In the genomic region with DNA sequence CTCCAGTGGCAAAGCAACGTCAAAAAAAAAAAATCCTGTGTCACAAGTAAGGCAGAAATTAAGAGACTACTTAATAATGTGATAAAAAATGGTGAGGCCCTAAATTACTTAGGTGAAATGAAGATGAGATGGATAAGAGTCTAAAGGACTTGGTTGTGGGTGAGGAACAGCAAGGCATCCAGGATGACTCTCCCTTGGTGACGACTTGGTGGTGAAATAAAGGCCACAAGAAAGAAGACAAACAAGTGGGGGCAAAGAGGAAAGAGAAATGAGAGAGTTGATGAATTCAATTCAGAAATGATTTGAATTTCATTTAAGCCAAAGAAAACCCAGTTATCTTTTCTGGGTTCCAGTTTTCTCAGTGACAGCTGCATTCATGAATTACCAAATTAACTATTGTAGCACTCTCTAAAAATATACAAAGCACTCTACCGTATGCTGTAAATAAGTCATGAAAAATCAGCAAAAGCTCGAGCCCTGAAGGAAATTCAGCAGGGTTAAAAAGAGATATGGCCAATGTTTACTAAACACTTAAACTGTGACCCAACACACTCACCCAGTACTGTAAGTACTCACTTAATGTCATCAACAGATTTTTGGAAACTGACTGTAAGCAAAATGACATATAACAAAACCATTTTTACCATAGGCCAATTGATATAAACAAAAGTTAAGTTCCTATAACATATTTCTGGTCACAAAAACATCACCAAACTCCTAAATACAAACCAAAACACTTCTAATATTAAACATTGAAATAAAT, we compare ENCODE assay signal across 9 cellular contexts. TPM values are rescaled to one million over a fixed set of nuclear protein-coding genes. Genes with fewer than 3 reads are reported as not detected.
DNase-seq lines count a peak whose midpoint lies in the region; ATAC-seq and TF ChIP-seq lines count a peak whose summit lies in the region.
"Had no signal": no experiment of that assay in that cellular context is flagged by ENCODE, and none has a peak within 500 bp of the region (broad histone marks: within the 10 kb centered on the region; RNA-seq: fewer than 3 reads in every experiment).

No MANE protein-coding gene starts in this region.

- peaks cover 47 to 50% of the 10 kb centered on the region in 2 experiments for H3K4me1 Mint-ChIP-seq in H9
- H3K4me1 Mint-ChIP-seq in activated CD4-positive, alpha-beta memory T cell treated with anti-CD3 and anti-CD28 coated beads for 36 hours (ENCODE audit: low read depth), result peaks cover 48% of the 10 kb centered on the region

- H3K79me1 ChIP-seq in H9 (ENCODE audit: insufficient read depth, low read depth, low read length, poor library complexity, severe bottlenecking), result no peaks in the 10 kb centered on the region

- H3K4me3 ChIP-seq in A673 (ENCODE audit: low read depth, low read length, poor library complexity, severe bottlenecking), result peak overlapping the region; percentile 80
- peak overlapping the region; percentile 83 for H3K4me3 ChIP-seq in iPS-20b (ENCODE audit: low read length)

- POLR2A ChIA-PET in A673 (lab: Charles Lee; ENCODE audit: low non-redundant PET), result no interaction called here
- POLR2A ChIA-PET in activated CD4-positive, alpha-beta memory T cell treated with anti-CD3 and anti-CD28 coated beads for 36 hours (lab: Charles Lee), result interaction anchor here (0.7 to 1.7 kb wide), 5 partner anchors 11 to 990 kb away, joined by 3 to 13 read pairs (median 3); no protein-coding TSS in a partner anchor

- H3K27me3 Mint-ChIP-seq in H9 (ENCODE audit: low read depth), result no peaks in the 10 kb centered on the region
- H3K27me3 Mint-ChIP-seq in activated CD4-positive, alpha-beta memory T cell treated with anti-CD3 and anti-CD28 coated beads for 36 hours, result no peaks in the 10 kb centered on the region

- no peak overlapping the region for H3K9ac ChIP-seq in H9 (ENCODE audit: extremely low read depth, insufficient read length, low read length)
- H3K9ac ChIP-seq in iPS-20b (ENCODE audit: low read depth, low read length), result peak overlapping the region; percentile 96; the same call in 1 of the 2 replicates

- H3K4ac ChIP-seq in H9 (ENCODE audit: low read depth, low read length), result no peak overlapping the region

- peaks cover 10% of the 10 kb centered on the region for H3K23me2 ChIP-seq in H9 (ENCODE audit: insufficient read length, low read depth, low read length, poor library complexity, severe bottlenecking)

- peaks cover 21 to 29% (median 24%) of the 10 kb centered on the region in 3 experiments for H3K36me3 Mint-ChIP-seq in H9 (ENCODE audit: insufficient read depth in 1 of 3, low read depth in 3 of 3)
- peaks cover 33% of the 10 kb centered on the region for H3K36me3 Mint-ChIP-seq in activated CD4-positive, alpha-beta memory T cell treated with anti-CD3 and anti-CD28 coated beads for 36 hours

- no peak overlapping the region for H2BK12ac ChIP-seq in H9 (ENCODE audit: insufficient read length, low read depth, low read length)

- no peaks in the 10 kb centered on the region for H4K20me1 ChIP-seq in H9 (ENCODE audit: control insufficient read depth, insufficient read depth, insufficient read length)

- no CpG with 5 or more reads among the region's 4 CpGs for WGBS in H9 (ENCODE audit: extremely low coverage, insufficient read length, low lambda C conversion rate)

- no peaks in the 10 kb centered on the region for H3K9me3 ChIP-seq in A673 (ENCODE audit: low read depth, low read length, poor library complexity, severe bottlenecking)
- no peaks in the 10 kb centered on the region for H3K9me3 ChIP-seq in H9 (ENCODE audit: control insufficient read depth, low read depth, low read length)
- H3K9me3 ChIP-seq in iPS-20b (ENCODE audit: insufficient read depth, low read depth, low read length), result peaks cover 7% of the 10 kb centered on the region; the same call in 1 of the 2 replicates
- H3K9me3 ChIP-seq: vagina had no signal

- H2BK5ac ChIP-seq in H9 (ENCODE audit: insufficient read length, low read length), result no peak overlapping the region

- no peak overlapping the region for H3T11ph ChIP-seq in H9 (ENCODE audit: low read length)

- peak overlapping the region; percentile 86 for H3K4me2 ChIP-seq in H9 (ENCODE audit: insufficient read depth, insufficient read length, low read length)

- no peak overlapping the region for H2BK120ac ChIP-seq in H9 (ENCODE audit: low read depth, low read length, poor library complexity, severe bottlenecking)

- DNase-seq in A673 (ENCODE audit: low spot score), result no peak
- no peak for DNase-seq in H9
- peak; percentile 28 for DNase-seq in activated CD4-positive, alpha-beta memory T cell treated with anti-CD3 and anti-CD28 coated beads for 36 hours
- no peak for DNase-seq in NK-92 (lab: John Stamatoyannopoulos, UW; ENCODE audit: unreplicated experiment)
- no peak for DNase-seq in kidney glomerular epithelial cell (lab: John Stamatoyannopoulos, UW)
- DNase-seq in NCI-H524 treated with DMSO at 0.1 percent for 48 hours (lab: John Stamatoyannopoulos, UW), result no peak

- no peak for ATAC-seq in GM18858 (IDR thresholded peaks at IDR 0.05; ENCODE audit: unreplicated experiment)

- intact Hi-C loops in A673 (cut with micrococcal nuclease; ENCODE audit: unreplicated experiment), result loop anchor here (5.0 kb wide), 2 partner anchors 270 to 460 kb away; partner anchors contain the start of gene TLK1
- intact Hi-C loops in activated CD4-positive, alpha-beta memory T cell treated with anti-CD3 and anti-CD28 coated beads for 36 hours (cut with micrococcal nuclease), result loop anchor here (5.0 kb wide), 3 partner anchors 255 to 415 kb away; partner anchors contain the start of gene DYNC1I2

- H3K4me3 Mint-ChIP-seq in H9, result peak overlapping the region; percentile 76 to 89
- H3K4me3 Mint-ChIP-seq in activated CD4-positive, alpha-beta memory T cell treated with anti-CD3 and anti-CD28 coated beads for 36 hours, result peak overlapping the region; percentile 92

- H2BK20ac ChIP-seq in H9 (ENCODE audit: low read depth, low read length, poor library complexity, severe bottlenecking), result no peak overlapping the region

- peak overlapping the region; percentile 86 to 99 (median 99); a peak in 6 of 7 replicates for H3K27ac Mint-ChIP-seq in H9
- peak overlapping the region; percentile 92 for H3K27ac Mint-ChIP-seq in activated CD4-positive, alpha-beta memory T cell treated with anti-CD3 and anti-CD28 coated beads for 36 hours

- peaks cover 0 to under 1% of the 10 kb centered on the region in 2 experiments; a peak in 2 of 5 replicates for H3K9me3 Mint-ChIP-seq in H9
- peaks cover 18% of the 10 kb centered on the region for H3K9me3 Mint-ChIP-seq in activated CD4-positive, alpha-beta memory T cell treated with anti-CD3 and anti-CD28 coated beads for 36 hours

- H3K4me1 ChIP-seq in A673 (ENCODE audit: insufficient read depth, low read length, poor library complexity, severe bottlenecking), result peaks cover 29% of the 10 kb centered on the region
- peaks cover 2% of the 10 kb centered on the region; the same call in 1 of the 2 replicates for H3K4me1 ChIP-seq in H9 (ENCODE audit: insufficient read depth, low read length)
- H3K4me1 ChIP-seq in iPS-20b (ENCODE audit: insufficient read depth, low read length), result peaks cover 26% of the 10 kb centered on the region

- H2BK15ac ChIP-seq in H9 (ENCODE audit: low read depth, low read length), result no peak overlapping the region

- H2AK5ac ChIP-seq in H9 (ENCODE audit: insufficient read length, low read length), result no peak overlapping the region

- H3K79me2 ChIP-seq in H9 (ENCODE audit: insufficient read depth, low read length), result peaks cover 2% of the 10 kb centered on the region; the same call in 1 of the 2 replicates

- CTCF ChIA-PET in A673 (lab: Charles Lee), result interaction anchor here (0.7 kb wide), 1 partner anchor 164 kb away, joined by 3 read pairs; no protein-coding TSS in a partner anchor
- CTCF ChIA-PET in activated CD4-positive, alpha-beta memory T cell treated with anti-CD3 and anti-CD28 coated beads for 36 hours (lab: Charles Lee), result interaction anchor here (1.3 to 3.2 kb wide), 4 partner anchors 10 to 503 kb away, joined by 3 to 13 read pairs (median 9); partner anchors contain the start of gene GORASP2

- H3K36me3 ChIP-seq in A673 (ENCODE audit: insufficient read depth, low read length, poor library complexity, severe bottlenecking) (peaks cover 18% of the 10 kb centered on the region), iPS-20b (ENCODE audit: insufficient read depth, low read depth, low read length) (peaks cover 20% of the 10 kb centered on the region)

- H3K56ac ChIP-seq in H9 (ENCODE audit: insufficient read length, low read depth, low read length), result no peak overlapping the region

- no TSS peak for BruUV-seq in A673 (replicated peaks; lab: Mats Ljungman, UMichigan)

- no peaks in the 10 kb centered on the region for H3K27me3 ChIP-seq in A673 (replicated peaks; ENCODE audit: insufficient read depth, low read depth, low read length, poor library complexity)
- H3K27me3 ChIP-seq in H9 (ENCODE audit: insufficient read depth, low read length), result no peaks in the 10 kb centered on the region
- H3K27me3 ChIP-seq in iPS-20b (ENCODE audit: insufficient read depth, low read length), result no peaks in the 10 kb centered on the region
- H3K27me3 ChIP-seq: vagina had no signal

- no peak for TF ChIP-seq CTCF in A673 (conservative IDR thresholded peaks at IDR 0.05; ENCODE audit: low read depth, low read length)
- TF ChIP-seq CTCF in H9 (conservative IDR thresholded peaks at IDR 0.05), result no peak

- no peak overlapping the region for H3K23ac ChIP-seq in H9 (ENCODE audit: insufficient read length, low read depth, low read length)

- H3K18ac ChIP-seq in H9 (ENCODE audit: insufficient read length, low read depth, low read length), result no peak overlapping the region

- H3K27ac ChIP-seq in A673 (ENCODE audit: low read depth, low read length, poor library complexity, severe bottlenecking) (peak overlapping the region; percentile 94), H9 (ENCODE audit: insufficient read length, low read depth, low read length) (no peak overlapping the region), iPS-20b (ENCODE audit: low read length) (peak overlapping the region; percentile 74)

- H4K5ac ChIP-seq in H9 (ENCODE audit: insufficient read length, low read depth, low read length), result no peak overlapping the region

- H3K14ac ChIP-seq in H9 (ENCODE audit: insufficient read depth, low read length), result no peak overlapping the region

- H2AFZ ChIP-seq in H9 (ENCODE audit: low read length), result no peak overlapping the region

- no peak overlapping the region for H4K91ac ChIP-seq in H9 (ENCODE audit: insufficient read length, low read depth, low read length)

- no peak overlapping the region for H4K8ac ChIP-seq in H9 (replicated peaks; ENCODE audit: insufficient read length, low read depth, low read length)

RNA-seq across cellular contexts. Expression of gene METTL8, which starts 1.4 kb away (rescaled TPM):
- total RNA-seq in A673 (2021) (29.4 and 33.5 TPM in 2 replicates), H9 (2021) (40.9 and 44.7 TPM in 2 replicates)
- 10 to 100 TPM; 33.3 to 40.9 TPM for total RNA-seq in activated CD4-positive, alpha-beta memory T cell treated with anti-CD3 and anti-CD28 coated beads for 36 hours

RNA-seq across cellular contexts. Expression of gene DCAF17, which starts 1.6 kb away (rescaled TPM):
- total RNA-seq in A673 (2021), result 25.0 and 26.1 TPM in 2 replicates
- 25.5 and 28.1 TPM in 2 replicates for total RNA-seq in H9 (2021)
- total RNA-seq in activated CD4-positive, alpha-beta memory T cell treated with anti-CD3 and anti-CD28 coated beads for 36 hours, result 10 to 100 TPM; 14.1 to 14.7 TPM
